In genomic region chr2:174248998-174249592, GRCh38 we compare ENCODE assay signal across 9 cellular contexts. TPM values are rescaled to one million over a fixed set of nuclear protein-coding genes. Genes with fewer than 3 reads are reported as not detected.
A peak's percentile ranks its signal among the peaks of the same experiment; 100 is the strongest.
DNase-seq lines count a peak whose midpoint lies in the region; ATAC-seq, FAIRE-seq and TF ChIP-seq lines count a peak whose summit lies in the region.
"Had no signal": no experiment of that assay in that cellular context is flagged by ENCODE, and none has a peak within 500 bp of the region (broad histone marks: within the 10 kb centered on the region; RNA-seq: fewer than 3 reads in every experiment).

No MANE protein-coding gene starts in this region.

- H3K9me3 ChIP-seq in mesodermal cell (ENCODE audit: control insufficient read depth, low read length) (no peaks in the 10 kb centered on the region), aorta (ENCODE audit: control insufficient read depth, low read length) (no peaks in the 10 kb centered on the region)

- in situ Hi-C loops in brain microvascular endothelial cell (cut with HindIII; ENCODE audit: low pct_ligation_motif_present, low sequenced_read_pairs) (no loop called here), KBM-7 (cut with MboI; ENCODE audit: low pct_unique_long_range_greater_than_20kb, low sequenced_read_pairs) (no loop called here)

- H3K4me1 ChIP-seq in mesodermal cell (ENCODE audit: control insufficient read depth, insufficient read depth, low read length, poor library complexity, severe bottlenecking), result no peaks in the 10 kb centered on the region
- H3K4me1 ChIP-seq in aorta (ENCODE audit: control insufficient read depth in 1 of 2, insufficient read depth in 2 of 2, low read length in 2 of 2), result no peaks in the 10 kb centered on the region

- H3K27me3 ChIP-seq in brain microvascular endothelial cell (replicated peaks), result no peaks in the 10 kb centered on the region
- H3K27me3 ChIP-seq in aorta (ENCODE audit: control insufficient read depth in 1 of 2, insufficient read depth in 2 of 2, low read length in 1 of 2), result no peaks in the 10 kb centered on the region

- H3K36me3 ChIP-seq in brain microvascular endothelial cell (replicated peaks) (no peaks in the 10 kb centered on the region), mesodermal cell (ENCODE audit: control insufficient read depth, insufficient read depth, low read length) (peaks cover 24% of the 10 kb centered on the region), aorta (ENCODE audit: control insufficient read depth in 1 of 2, insufficient read depth in 2 of 2, low read length in 1 of 2) (no peaks in the 10 kb centered on the region)

- DNase-seq in stimulated activated naive CD8-positive, alpha-beta T cell treated with anti-CD3 and anti-CD28 coated beads, Interleukin-15, Interleukin-2, amounts not matched to agents 100 U/mL and 50 U/mL, for 24 hours, result no peak
- no peak for DNase-seq in brain microvascular endothelial cell
- no peak for DNase-seq in aorta
- no peak for DNase-seq in urothelium cell line (ENCODE audit: low spot score)
- no peak for DNase-seq in KBM-7

- no peak for TF ChIP-seq CTCF in brain microvascular endothelial cell (IDR thresholded peaks at IDR 0.05; ENCODE audit: low read depth, low read length, missing control alignments)

- ATAC-seq in stimulated activated naive CD8-positive, alpha-beta T cell treated with anti-CD3 and anti-CD28 coated beads, Interleukin-15, Interleukin-2, amounts not matched to agents 100 U/mL and 50 U/mL, for 24 hours, result no peak
- ATAC-seq in aorta (ENCODE audit: low FRiP score) (no peak), HG03196 (IDR thresholded peaks at IDR 0.05; ENCODE audit: unreplicated experiment) (no peak)

- H3K4me1 Mint-ChIP-seq in stimulated activated naive CD8-positive, alpha-beta T cell treated with anti-CD3 and anti-CD28 coated beads, Interleukin-15, Interleukin-2, amounts not matched to agents 100 ng/mL and 50 ng/mL, for 24 hours (ENCODE audit: low read depth), result peaks cover 36% of the 10 kb centered on the region

- no peaks in the 10 kb centered on the region for H3K27me3 Mint-ChIP-seq in stimulated activated naive CD8-positive, alpha-beta T cell treated with anti-CD3 and anti-CD28 coated beads, Interleukin-15, Interleukin-2, amounts not matched to agents 100 ng/mL and 50 ng/mL, for 24 hours

- H3K4me3 ChIP-seq in brain microvascular endothelial cell (ENCODE audit: low read depth, low read length) (peak overlapping the region; percentile 62), mesodermal cell (ENCODE audit: extremely low read depth, insufficient read depth, low read length, poor library complexity, severe bottlenecking) (peak overlapping the region; percentile 77), aorta (ENCODE audit: low read length in 2 of 2) (peak overlapping the region; percentile 14 to 15)

- intact Hi-C loops in aorta (cut with DNase I), result no loop called here

- H3K4me3 Mint-ChIP-seq in stimulated activated naive CD8-positive, alpha-beta T cell treated with anti-CD3 and anti-CD28 coated beads, Interleukin-15, Interleukin-2, amounts not matched to agents 100 ng/mL and 50 ng/mL, for 24 hours, result peak overlapping the region; percentile 87

- no peaks in the 10 kb centered on the region for H3K9me3 Mint-ChIP-seq in stimulated activated naive CD8-positive, alpha-beta T cell treated with anti-CD3 and anti-CD28 coated beads, Interleukin-15, Interleukin-2, amounts not matched to agents 100 ng/mL and 50 ng/mL, for 24 hours

- 80 to 92% methylated on average over 2 to 5 of the region's 16 CpGs for WGBS in mesodermal cell (ENCODE audit: insufficient coverage in 2 of 2), 2 experiments
- 55 to 56% methylated on average over 16 of the region's 16 CpGs for WGBS in aorta, 2 donors

- peaks cover 23% of the 10 kb centered on the region for H3K36me3 Mint-ChIP-seq in stimulated activated naive CD8-positive, alpha-beta T cell treated with anti-CD3 and anti-CD28 coated beads, Interleukin-15, Interleukin-2, amounts not matched to agents 100 ng/mL and 50 ng/mL, for 24 hours (ENCODE audit: low read depth)

- peak overlapping the region; percentile 92 for H3K27ac Mint-ChIP-seq in stimulated activated naive CD8-positive, alpha-beta T cell treated with anti-CD3 and anti-CD28 coated beads, Interleukin-15, Interleukin-2, amounts not matched to agents 100 ng/mL and 50 ng/mL, for 24 hours

- no peak for FAIRE-seq in urothelium cell line (lab: Jason Lieb, UNC)
- FAIRE-seq: islet of Langerhans had no signal

- H3K27ac ChIP-seq in brain microvascular endothelial cell, result peak overlapping the region; percentile 47
- H3K27ac ChIP-seq in mesodermal cell (ENCODE audit: low read depth, low read length, severe bottlenecking), result no peak overlapping the region
- peak overlapping the region in 1 of 2 donors; percentile 77 for H3K27ac ChIP-seq in aorta (ENCODE audit: low read depth in 1 of 2, low read length in 2 of 2)

RNA-seq across cellular contexts. Expression of gene OLA1, which starts 0.8 kb away (rescaled TPM):
- 102 TPM for polyA plus RNA-seq in mesodermal cell (2013, experiment 1 of 2)
- polyA plus RNA-seq in mesodermal cell (2013, experiment 2 of 2), result 122 TPM
- total RNA-seq in aorta, result 10 to 100 TPM; 45.2 to 55.3 TPM
- 10 to 100 TPM; 53.4 to 64.0 TPM for polyA plus RNA-seq in aorta

Comparison
In these comparisons a context has a peak if more than half of its experiments do, and no peak if none do; other contexts are left out.
1. H3K4me3 ChIP-seq: peak in every context shown above with its lines; median percentile 77 in mesodermal cell; 62 in brain microvascular endothelial cell; 14 in aorta.